In genomic region chr7:138891446-138891810, GRCh38 we compare ENCODE assay signal across 1 cellular context.
TF ChIP-seq lines count a peak whose summit lies in the region.

No MANE protein-coding gene starts in this region.

TF ChIP-seq in WTC11, 78 proteins besides CTCF, POLR2A, EP300 and RAD21 (continued from another document):
- no peak for TF ChIP-seq PRDM15 (CRISPR knock-in tag; IDR thresholded peaks at IDR 0.05)
- no peak for TF ChIP-seq MXD4 (CRISPR knock-in tag; IDR thresholded peaks at IDR 0.05; ENCODE audit: borderline replicate concordance)
- TF ChIP-seq SP1 (CRISPR knock-in tag; conservative IDR thresholded peaks at IDR 0.05): no peak
- no peak for TF ChIP-seq ZNF138 (CRISPR knock-in tag; conservative IDR thresholded peaks at IDR 0.05)
- no peak for TF ChIP-seq ZNF425 (CRISPR knock-in tag; conservative IDR thresholded peaks at IDR 0.05)
- TF ChIP-seq ARID4B (CRISPR knock-in tag; IDR thresholded peaks at IDR 0.05; ENCODE audit: borderline replicate concordance): no peak
